ENCODE assay signal across 19 cellular contexts in genomic region chr1:221734187-221734586, GRCh38. TPM values are rescaled to one million over a fixed set of nuclear protein-coding genes. Genes with fewer than 3 reads are reported as not detected.
DNase-seq lines count a peak whose midpoint lies in the region; ATAC-seq and TF ChIP-seq lines count a peak whose summit lies in the region.
"Had no signal": no experiment of that assay in that cellular context is flagged by ENCODE, and none has a peak within 500 bp of the region (broad histone marks: within the 10 kb centered on the region; RNA-seq: fewer than 3 reads in every experiment).

No MANE protein-coding gene starts in this region.

- no peaks in the 10 kb centered on the region for H3K79me2 ChIP-seq in MM.1S (ENCODE audit: low read length)

- no peaks in the 10 kb centered on the region for H3F3A ChIP-seq in MM.1S (ENCODE audit: insufficient read depth, low read length)

- H3K4me1 Mint-ChIP-seq in activated T-cell treated with anti-CD3 and anti-CD28 coated beads, Interleukin-2, amount 50 U/mL, for 72 hours (ENCODE audit: low read depth): peaks cover 54% of the 10 kb centered on the region
- H3K4me1 Mint-ChIP-seq in activated T-cell treated with anti-CD3 and anti-CD28 coated beads, Interleukin-2, amount 50 U/mL, for 4 hours (ENCODE audit: low read depth): peaks cover 71% of the 10 kb centered on the region
- H3K4me1 Mint-ChIP-seq in activated T-helper 17 cell treated with anti-CD3 and anti-CD28 coated beads, Interleukin-2, amount 50 U/mL, for 72 hours: peaks cover 22% of the 10 kb centered on the region
- H3K4me1 Mint-ChIP-seq: neural crest cell had no signal

- peak overlapping the region; percentile 33 for H3K27ac Mint-ChIP-seq in activated T-cell treated with anti-CD3 and anti-CD28 coated beads, Interleukin-2, amount 50 U/mL, for 72 hours
- H3K27ac Mint-ChIP-seq in activated T-helper 17 cell treated with anti-CD3 and anti-CD28 coated beads, Interleukin-2, amount 50 U/mL, for 72 hours: peak overlapping the region; percentile 14
- H3K27ac Mint-ChIP-seq: CD4-positive, alpha-beta T cell had no signal

- H3K4me2 ChIP-seq in MM.1S (ENCODE audit: low read depth, low read length): no peak overlapping the region

- peaks cover 5% of the 10 kb centered on the region for H3K36me3 ChIP-seq in left ventricle myocardium inferior
- H3K36me3 ChIP-seq in stomach smooth muscle (ENCODE audit: control insufficient read depth in 2 of 2, insufficient read depth in 2 of 2, low read length in 2 of 2): peaks cover 10 to 14% of the 10 kb centered on the region in 2 donors
- H3K36me3 ChIP-seq in MM.1S (replicated peaks; ENCODE audit: insufficient read depth, low read length): no peaks in the 10 kb centered on the region

- peak overlapping the region; percentile 62 for H3K27ac ChIP-seq in left ventricle myocardium inferior (replicated peaks)
- peak overlapping the region; percentile 56 for H3K27ac ChIP-seq in stomach smooth muscle (ENCODE audit: low read length)
- no peak overlapping the region for H3K27ac ChIP-seq in MM.1S (ENCODE audit: low read length)

- no peaks in the 10 kb centered on the region for H3K9me2 ChIP-seq in MM.1S (replicated peaks; ENCODE audit: insufficient read depth, low read length)

- no peak for TF ChIP-seq CTCF in left ventricle myocardium inferior (IDR thresholded peaks at IDR 0.05; ENCODE audit: borderline replicate concordance)
- no peak for TF ChIP-seq CTCF in MM.1S (IDR thresholded peaks at IDR 0.05; ENCODE audit: low read length)

- H2AFZ ChIP-seq in MM.1S (ENCODE audit: low read length): no peak overlapping the region

- no peak for DNase-seq in activated T-cell treated with anti-CD3 and anti-CD28 coated beads, Interleukin-2, amount 50 U/mL, for 72 hours
- no peak for DNase-seq in activated T-cell treated with anti-CD3 and anti-CD28 coated beads, Interleukin-2, amount 50 U/mL, for 4 hours
- DNase-seq in left ventricle myocardium inferior (no peak), amniotic stem cell (lab: John Stamatoyannopoulos, UW) (no peak), HUDEP-2 (lab: John Stamatoyannopoulos, UW; ENCODE audit: unreplicated experiment in 76 of 76) (no peak), MM.1S (no peak)
- DNase-seq: activated CD4-positive, alpha-beta T cell treated with anti-CD3 and anti-CD28 coated beads, Interleukin-2, amount 50 U/mL, for 4 hours; activated naive CD4-positive, alpha-beta T cell treated with anti-CD3 and anti-CD28 coated beads, Interleukin-2, amount 50 U/mL, for 16 hours; CD4-positive, alpha-beta T cell; DMS79; head of caudate nucleus; NCI-H1092; NCI-H2107; NCI-H524 treated with DMSO at 0.1 percent for 48 hours; stomach had no signal

- H3K9me3 ChIP-seq in left ventricle myocardium inferior (replicated peaks): no peaks in the 10 kb centered on the region
- H3K9me3 ChIP-seq in stomach smooth muscle (ENCODE audit: control insufficient read depth in 2 of 2, low read length in 2 of 2): no peaks in the 10 kb centered on the region
- no peaks in the 10 kb centered on the region for H3K9me3 ChIP-seq in MM.1S (replicated peaks; ENCODE audit: insufficient read depth, low read length)
- H3K9me3 ChIP-seq: stomach had no signal

- H3K9ac ChIP-seq in stomach smooth muscle (ENCODE audit: low read length in 2 of 2) (peak overlapping the region in 1 of 2 donors; percentile 32), MM.1S (ENCODE audit: low read length) (no peak overlapping the region)

- no peaks in the 10 kb centered on the region for H4K20me1 ChIP-seq in MM.1S (ENCODE audit: insufficient read depth, low read length)

- peak overlapping the region in 1 of 2 donors; percentile 31 for H3K4me3 Mint-ChIP-seq in activated T-cell treated with anti-CD3 and anti-CD28 coated beads, Interleukin-2, amount 50 U/mL, for 72 hours
- H3K4me3 Mint-ChIP-seq in activated T-cell treated with anti-CD3 and anti-CD28 coated beads, Interleukin-2, amount 50 U/mL, for 4 hours: no peak overlapping the region
- H3K4me3 Mint-ChIP-seq in activated T-helper 17 cell treated with anti-CD3 and anti-CD28 coated beads, Interleukin-2, amount 50 U/mL, for 72 hours: no peak overlapping the region
- H3K4me3 Mint-ChIP-seq: CD4-positive, alpha-beta T cell; neural crest cell had no signal

- no peak overlapping the region for H3K4me3 ChIP-seq in left ventricle myocardium inferior
- peak overlapping the region; percentile 27 to 30 for H3K4me3 ChIP-seq in stomach smooth muscle (ENCODE audit: low read length in 2 of 2)
- no peak overlapping the region for H3K4me3 ChIP-seq in MM.1S (ENCODE audit: low read length)
- H3K4me3 ChIP-seq: stomach had no signal

- no peaks in the 10 kb centered on the region for H3K27me3 ChIP-seq in left ventricle myocardium inferior (ENCODE audit: low read depth)
- H3K27me3 ChIP-seq in stomach smooth muscle (ENCODE audit: control insufficient read depth in 1 of 2, insufficient read depth in 2 of 2, low read length in 2 of 2): no peaks in the 10 kb centered on the region
- no peaks in the 10 kb centered on the region for H3K27me3 ChIP-seq in MM.1S (replicated peaks; ENCODE audit: insufficient read depth, low read length)
- H3K27me3 ChIP-seq: stomach had no signal

- peaks cover 14 to 22% of the 10 kb centered on the region in 2 donors for H3K36me3 Mint-ChIP-seq in activated T-cell treated with anti-CD3 and anti-CD28 coated beads, Interleukin-2, amount 50 U/mL, for 72 hours (ENCODE audit: insufficient read depth in 2 of 2)
- H3K36me3 Mint-ChIP-seq in activated T-cell treated with anti-CD3 and anti-CD28 coated beads, Interleukin-2, amount 50 U/mL, for 4 hours (ENCODE audit: insufficient read depth): peaks cover 39% of the 10 kb centered on the region
- H3K36me3 Mint-ChIP-seq in activated T-helper 17 cell treated with anti-CD3 and anti-CD28 coated beads, Interleukin-2, amount 50 U/mL, for 72 hours (ENCODE audit: low read depth): peaks cover 42% of the 10 kb centered on the region

- intact Hi-C loops in left ventricle myocardium inferior (cut with micrococcal nuclease): no loop called here

- H3K4me1 ChIP-seq in left ventricle myocardium inferior (peaks cover 54% of the 10 kb centered on the region), stomach smooth muscle (ENCODE audit: control insufficient read depth, insufficient read depth, low read length) (peaks cover 32% of the 10 kb centered on the region), MM.1S (ENCODE audit: low read length) (no peaks in the 10 kb centered on the region)

- H3K27me3 Mint-ChIP-seq in activated T-cell treated with anti-CD3 and anti-CD28 coated beads, Interleukin-2, amount 50 U/mL, for 72 hours (ENCODE audit: low read depth): no peaks in the 10 kb centered on the region
- H3K27me3 Mint-ChIP-seq in activated T-cell treated with anti-CD3 and anti-CD28 coated beads, Interleukin-2, amount 50 U/mL, for 4 hours (ENCODE audit: low read depth): no peaks in the 10 kb centered on the region
- no peaks in the 10 kb centered on the region for H3K27me3 Mint-ChIP-seq in activated T-helper 17 cell treated with anti-CD3 and anti-CD28 coated beads, Interleukin-2, amount 50 U/mL, for 72 hours
- H3K27me3 Mint-ChIP-seq: CD4-positive, alpha-beta T cell had no signal

- H3K9me3 Mint-ChIP-seq in activated T-cell treated with anti-CD3 and anti-CD28 coated beads, Interleukin-2, amount 50 U/mL, for 72 hours: peaks cover 0 to 3% of the 10 kb centered on the region in 2 donors
- H3K9me3 Mint-ChIP-seq in activated T-cell treated with anti-CD3 and anti-CD28 coated beads, Interleukin-2, amount 50 U/mL, for 4 hours: no peaks in the 10 kb centered on the region
- H3K9me3 Mint-ChIP-seq in activated T-helper 17 cell treated with anti-CD3 and anti-CD28 coated beads, Interleukin-2, amount 50 U/mL, for 72 hours: no peaks in the 10 kb centered on the region
- H3K9me3 Mint-ChIP-seq: CD4-positive, alpha-beta T cell; neural crest cell had no signal

- no peak for ATAC-seq in activated T-cell treated with anti-CD3 and anti-CD28 coated beads, Interleukin-2, amount 50 U/mL, for 72 hours (replicated peaks in 1 of 2)
- ATAC-seq in activated T-cell treated with anti-CD3 and anti-CD28 coated beads, Interleukin-2, amount 50 U/mL, for 4 hours: no peak
- no peak for ATAC-seq in activated T-helper 17 cell treated with anti-CD3 and anti-CD28 coated beads, Interleukin-2, amount 50 U/mL, for 72 hours (replicated peaks)
- ATAC-seq: esophagus mucosa had no signal

RNA-seq across cellular contexts. Expression of gene DUSP10, which starts 7.7 kb away (rescaled TPM):
- total RNA-seq in activated T-cell treated with anti-CD3 and anti-CD28 coated beads, Interleukin-2, amount 50 U/mL, for 72 hours: 10 to 100 TPM; 14.3 TPM
- total RNA-seq in activated T-cell treated with anti-CD3 and anti-CD28 coated beads, Interleukin-2, amount 50 U/mL, for 4 hours: 10 to 100 TPM in 2 of 3 donors, 1 to 10 TPM in 1; 9.4 to 17.1 (median 12.4) TPM
- 10 to 100 TPM in 1 of 2 donors, 1 to 10 TPM in 1; 8.2 to 11.7 TPM for total RNA-seq in activated T-helper 17 cell treated with anti-CD3 and anti-CD28 coated beads, Interleukin-2, amount 50 U/mL, for 72 hours
- 4.6 TPM for total RNA-seq in left ventricle myocardium inferior

Comparison
In these comparisons a context has a peak if more than half of its experiments do, and no peak if none do; other contexts are left out.
1. H3K4me3 ChIP-seq: peak in stomach smooth muscle (2 of 2); none in left ventricle myocardium inferior (single experiment) and MM.1S (single experiment).